In genomic region chr19:47701717-47702552, GRCh38 we compare ENCODE assay signal across 29 cellular contexts. TPM values are rescaled to one million over a fixed set of nuclear protein-coding genes. Genes with fewer than 3 reads are reported as not detected.
"Had no signal": no experiment of that assay in that cellular context is flagged by ENCODE, and none has a peak within 500 bp of the region (broad histone marks: within the 10 kb centered on the region; RNA-seq: fewer than 3 reads in every experiment).

No MANE protein-coding gene starts in this region.

- H3K4me1 Mint-ChIP-seq: nephron had no signal

- DNase-seq: effector memory CD8-positive, alpha-beta T cell; erythroblast; foreskin fibroblast; gastrocnemius medialis; left cardiac atrium; left lung; mesendoderm; midbrain; naive thymus-derived CD4-positive, alpha-beta T cell; nucleus accumbens; posterior cingulate gyrus; psoas muscle; small intestine; stimulated activated CD4-positive, alpha-beta T cell treated with anti-CD3 and anti-CD28 coated beads, Interleukin-15, amount 100 ng/mL, for 24 hours; stimulated activated CD4-positive, alpha-beta T cell treated with anti-CD3 and anti-CD28 coated beads, Interleukin-4, amount 100 ng/mL, for 1 hour; stimulated activated CD8-positive, alpha-beta memory T cell treated with anti-CD3 and anti-CD28 coated beads, Interleukin-4, amount 100 ng/mL, for 48 hours; stimulated activated naive CD4-positive, alpha-beta T cell treated with Interleukin-2 at 50 U/mL for 16 hours; transverse colon; upper lobe of right lung had no signal

- H2AFZ ChIP-seq: hepatocyte, neural progenitor cell had no signal

- FAIRE-seq: endometrium, small intestine had no signal

- H3K27me3 ChIP-seq: gastrocnemius medialis, heart left ventricle, hepatocyte, left lung, neural progenitor cell, ovary, right lobe of liver, transverse colon, upper lobe of right lung, vagina had no signal

- H3K4me2 ChIP-seq: hepatocyte, neural progenitor cell had no signal

- H3K79me2 ChIP-seq: hepatocyte had no signal

- H3K4me3 Mint-ChIP-seq: effector memory CD8-positive, alpha-beta T cell; naive thymus-derived CD4-positive, alpha-beta T cell; nephron had no signal

- ATAC-seq: effector memory CD8-positive, alpha-beta T cell; gastrocnemius medialis; heart left ventricle; left cardiac atrium; left lung; naive thymus-derived CD4-positive, alpha-beta T cell; psoas muscle; right lobe of liver; upper lobe of right lung had no signal

- H3K36me3 ChIP-seq: ovary had no signal

- H3K4me3 ChIP-seq: coronary artery, gastrocnemius medialis, heart left ventricle, hepatocyte, left lung, neural progenitor cell, ovary, psoas muscle, right lobe of liver, thoracic aorta, transverse colon, upper lobe of right lung, vagina had no signal

- H3K9me3 Mint-ChIP-seq: effector memory CD8-positive, alpha-beta T cell; nephron; neural progenitor cell had no signal

- H3K27ac Mint-ChIP-seq: nephron, neural progenitor cell had no signal

- H3K9me3 ChIP-seq: gastrocnemius medialis, heart left ventricle, left lung, ovary, psoas muscle, right lobe of liver, thoracic aorta, transverse colon, upper lobe of right lung, vagina had no signal

- H3K9ac ChIP-seq: neural progenitor cell had no signal

- H3K27ac ChIP-seq: coronary artery, gastrocnemius medialis, heart left ventricle, hepatocyte, left lung, neural progenitor cell, ovary, psoas muscle, right lobe of liver, thoracic aorta, upper lobe of right lung, vagina had no signal

- H3K4me1 ChIP-seq: neural progenitor cell, psoas muscle, upper lobe of right lung, vagina had no signal

RNA-seq across cellular contexts. Expression of gene EHD2, which starts 11.3 kb away (rescaled TPM):
- polyA plus RNA-seq: naive thymus-derived CD4-positive, alpha-beta T cell had no signal
